In the genomic region with DNA sequence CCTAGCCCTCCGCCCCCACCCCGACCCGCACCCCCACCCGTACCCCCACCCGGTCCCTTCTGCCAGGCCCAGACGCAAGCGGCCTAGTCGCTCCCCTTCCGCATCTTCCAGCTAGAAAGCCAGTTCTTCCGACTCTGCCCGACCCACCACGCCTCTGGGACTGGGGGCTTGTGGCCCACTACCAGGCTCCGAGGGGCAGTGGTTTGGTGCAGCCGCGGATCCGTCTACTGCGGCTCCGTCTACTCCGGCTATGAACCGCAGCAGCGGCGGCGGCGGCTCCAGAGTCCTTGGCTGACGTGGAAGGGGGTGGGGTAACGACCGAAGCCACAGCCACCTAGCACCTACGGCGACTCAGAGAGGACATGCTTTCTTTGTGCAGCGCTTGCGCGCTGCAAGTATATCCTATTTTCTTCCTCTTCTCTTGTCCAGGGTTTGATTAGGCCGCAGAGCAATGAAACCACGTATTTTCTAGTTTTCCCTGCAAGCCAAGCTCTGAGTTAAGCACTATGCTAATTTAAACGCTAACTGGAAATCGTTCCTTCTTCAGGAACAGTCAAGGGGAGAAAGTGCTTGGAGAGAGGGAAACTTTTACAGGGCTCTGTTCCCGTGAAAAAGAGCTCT, we compare ENCODE assay signal across 1 cellular context.
TF ChIP-seq lines count a peak whose summit lies in the region.

A gene with protein sequence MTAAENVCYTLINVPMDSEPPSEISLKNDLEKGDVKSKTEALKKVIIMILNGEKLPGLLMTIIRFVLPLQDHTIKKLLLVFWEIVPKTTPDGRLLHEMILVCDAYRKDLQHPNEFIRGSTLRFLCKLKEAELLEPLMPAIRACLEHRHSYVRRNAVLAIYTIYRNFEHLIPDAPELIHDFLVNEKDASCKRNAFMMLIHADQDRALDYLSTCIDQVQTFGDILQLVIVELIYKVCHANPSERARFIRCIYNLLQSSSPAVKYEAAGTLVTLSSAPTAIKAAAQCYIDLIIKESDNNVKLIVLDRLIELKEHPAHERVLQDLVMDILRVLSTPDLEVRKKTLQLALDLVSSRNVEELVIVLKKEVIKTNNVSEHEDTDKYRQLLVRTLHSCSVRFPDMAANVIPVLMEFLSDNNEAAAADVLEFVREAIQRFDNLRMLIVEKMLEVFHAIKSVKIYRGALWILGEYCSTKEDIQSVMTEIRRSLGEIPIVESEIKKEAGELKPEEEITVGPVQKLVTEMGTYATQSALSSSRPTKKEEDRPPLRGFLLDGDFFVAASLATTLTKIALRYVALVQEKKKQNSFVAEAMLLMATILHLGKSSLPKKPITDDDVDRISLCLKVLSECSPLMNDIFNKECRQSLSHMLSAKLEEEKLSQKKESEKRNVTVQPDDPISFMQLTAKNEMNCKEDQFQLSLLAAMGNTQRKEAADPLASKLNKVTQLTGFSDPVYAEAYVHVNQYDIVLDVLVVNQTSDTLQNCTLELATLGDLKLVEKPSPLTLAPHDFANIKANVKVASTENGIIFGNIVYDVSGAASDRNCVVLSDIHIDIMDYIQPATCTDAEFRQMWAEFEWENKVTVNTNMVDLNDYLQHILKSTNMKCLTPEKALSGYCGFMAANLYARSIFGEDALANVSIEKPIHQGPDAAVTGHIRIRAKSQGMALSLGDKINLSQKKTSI (minus strand): TSS at position 252 of the 621 bp plus-strand sequence. CDS start 883 bp downstream, outside the sequence.

TF ChIP-seq in Ishikawa, 13 proteins besides CTCF, POLR2A, EP300 and RAD21 (continued from another document):
- peak; percentile 44 for TF ChIP-seq TCF12 (IDR thresholded peaks at IDR 0.05; ENCODE audit: low read depth)
